In genomic region chr1:228085287-228085926, GRCh38 we compare ENCODE assay signal across 8 cellular contexts. TPM values are rescaled to one million over a fixed set of nuclear protein-coding genes. Genes with fewer than 3 reads are reported as not detected.
DNase-seq lines count a peak whose midpoint lies in the region; ATAC-seq and TF ChIP-seq lines count a peak whose summit lies in the region.

No MANE protein-coding gene starts in this region.

- peaks cover 46% of the 10 kb centered on the region for H3K4me1 Mint-ChIP-seq in type B pancreatic cell (ENCODE audit: unreplicated experiment)

- TF ChIP-seq CTCF in HFF-Myc (IDR thresholded peaks at IDR 0.05; ENCODE audit: low read depth, low read length, missing control alignments) (no peak), ascending aorta (IDR thresholded peaks at IDR 0.05) (no peak), type B pancreatic cell (conservative IDR thresholded peaks at IDR 0.05) (no peak)

- H3K27me3 Mint-ChIP-seq in type B pancreatic cell: no peaks in the 10 kb centered on the region

- H3K36me3 Mint-ChIP-seq in type B pancreatic cell: peaks cover 4% of the 10 kb centered on the region

- H3K27ac Mint-ChIP-seq in type B pancreatic cell: peak overlapping the region; percentile 99

- peaks cover 5% of the 10 kb centered on the region in 2 donors for H3K36me3 ChIP-seq in ascending aorta

- no peaks in the 10 kb centered on the region for H3K9me3 Mint-ChIP-seq in type B pancreatic cell

- H3K9me3 ChIP-seq in ascending aorta: no peaks in the 10 kb centered on the region

- intact Hi-C loops in ascending aorta (cut with DNase I): no loop called here

- DNase-seq in A172 (ENCODE audit: low spot score) (peak; percentile 62), HFF-Myc (ENCODE audit: extremely low read depth, low read depth) (no peak), ascending aorta (ENCODE audit: low spot score in 2 of 2) (no peak), kidney tubule cell (ENCODE audit: low spot score) (peak; percentile 64), type B pancreatic cell (ENCODE audit: extremely low spot score, unreplicated experiment) (no peak), NCI-H187 (lab: John Stamatoyannopoulos, UW) (no peak)

- H3K4me3 Mint-ChIP-seq in type B pancreatic cell: peak overlapping the region; percentile 98

- peak overlapping the region; percentile 98 for H3K4me3 ChIP-seq in HFF-Myc (replicated peaks; ENCODE audit: low read depth, low read length)
- peak overlapping the region; percentile 97 to 100 for H3K4me3 ChIP-seq in ascending aorta

- H3K4me1 ChIP-seq in ascending aorta: peaks cover 45 to 66% of the 10 kb centered on the region in 2 donors

- no peaks in the 10 kb centered on the region for H3K27me3 ChIP-seq in ascending aorta

- H3K27ac ChIP-seq in ascending aorta: peak overlapping the region; percentile 60 to 100

- ATAC-seq in HG02610 (IDR thresholded peaks at IDR 0.05; ENCODE audit: unreplicated experiment) (no peak), GM18517 (IDR thresholded peaks at IDR 0.05; ENCODE audit: unreplicated experiment) (no peak)

RNA-seq across cellular contexts. Expression of gene ARF1, which starts 2.9 kb away (rescaled TPM):
- total RNA-seq in A172 (2014; rRNA removed; shearing (Covaris generic)): 263 and 292 TPM in 2 replicates
- 447 TPM for total RNA-seq in ascending aorta
- total RNA-seq in type B pancreatic cell (ENCODE audit: low replicate concordance): 288 and 401 TPM in 2 replicates

RNA-seq across cellular contexts. Expression of gene C1orf35, which starts 17.7 kb away (rescaled TPM):
- total RNA-seq in A172 (2014; rRNA removed; shearing (Covaris generic)): 31.7 and 31.8 TPM in 2 replicates
- total RNA-seq in ascending aorta: 2.4 TPM
- 16.9 and 23.3 TPM in 2 replicates for total RNA-seq in type B pancreatic cell (ENCODE audit: low replicate concordance)

RNA-seq across cellular contexts. Expression of gene MRPL55, which starts 23.7 kb away (rescaled TPM):
- 103 and 141 TPM in 2 replicates for total RNA-seq in A172 (2014; rRNA removed; shearing (Covaris generic))
- total RNA-seq in ascending aorta (23.6 TPM), type B pancreatic cell (ENCODE audit: low replicate concordance) (47.4 and 58.8 TPM in 2 replicates)

RNA-seq across cellular contexts. Expression of gene GUK1, which starts 54.7 kb away (rescaled TPM):
- 407 and 501 TPM in 2 replicates for total RNA-seq in A172 (2014; rRNA removed; shearing (Covaris generic))
- total RNA-seq in ascending aorta: 979 TPM
- total RNA-seq in type B pancreatic cell (ENCODE audit: low replicate concordance): 133 and 174 TPM in 2 replicates

Comparison
In these comparisons a context has a peak if more than half of its experiments do, and no peak if none do; other contexts are left out.
1. DNase-seq: peak in A172 (single experiment) and kidney tubule cell (single experiment); none in HFF-Myc (single experiment), ascending aorta (0 of 2), type B pancreatic cell (single experiment) and NCI-H187 (0 of 2).